8 cellular contexts compared by ENCODE assay signal in the genomic region with DNA sequence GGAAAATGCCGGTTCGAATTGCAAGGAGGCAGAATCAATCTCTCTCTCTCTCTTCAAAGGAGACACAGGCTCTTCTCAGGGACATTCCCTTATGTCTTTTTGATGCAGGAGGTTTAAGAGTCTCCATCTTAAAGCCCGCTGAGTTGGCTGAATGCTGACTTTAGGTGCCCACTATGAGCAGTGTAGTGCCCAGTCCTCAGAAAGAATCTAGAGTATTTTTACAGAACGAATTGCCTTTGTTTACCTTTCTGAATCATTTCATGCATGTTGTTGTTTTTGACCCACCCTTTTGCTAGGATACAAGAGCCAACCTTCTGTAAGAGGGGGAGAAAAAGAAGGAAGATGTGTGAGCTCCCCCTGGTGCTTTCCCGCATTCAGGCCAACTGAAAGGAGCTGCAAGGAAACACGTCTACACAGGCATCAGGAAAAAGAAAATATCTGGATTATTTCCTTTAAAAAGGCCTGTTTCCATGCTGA.
A peak's percentile ranks its signal among the peaks of the same experiment; 100 is the strongest.
DNase-seq lines count a peak whose midpoint lies in the region; ATAC-seq and TF ChIP-seq lines count a peak whose summit lies in the region.

No MANE protein-coding gene starts in this region.

- DNase-seq in Right ventricle myocardium inferior (ENCODE audit: missing footprints) (peak; percentile 50), cardiac septum (ENCODE audit: low spot score) (no peak), NCI-H82 (lab: John Stamatoyannopoulos, UW) (peak; percentile 64), erythroblast (lab: John Stamatoyannopoulos, UW) (peak; percentile 67 to 73), midbrain (lab: John Stamatoyannopoulos, UW) (peak; percentile 81), SKM-1 (lab: John Stamatoyannopoulos, UW; ENCODE audit: unreplicated experiment) (no peak), amniotic stem cell (lab: John Stamatoyannopoulos, UW) (no peak)

- intact Hi-C loops in Right ventricle myocardium inferior (cut with DNase I): loop anchor here (2.0 to 10.0 kb wide), 6 partner anchors 81 to 796 kb away; no protein-coding TSS in a partner anchor
- intact Hi-C loops in cardiac septum (cut with DNase I): loop anchor here (5.0 to 10.0 kb wide), 7 partner anchors 81 to 793 kb away; no protein-coding TSS in a partner anchor

- no peak for TF ChIP-seq POLR2A in erythroblast (IDR thresholded peaks at IDR 0.05; ENCODE audit: low read length)

- ATAC-seq in Right ventricle myocardium inferior: peak; percentile 57
- ATAC-seq in HG02678 (IDR thresholded peaks at IDR 0.05; ENCODE audit: unreplicated experiment): no peak

Comparison
In these comparisons a context has a peak if more than half of its experiments do, and no peak if none do; other contexts are left out.
1. DNase-seq: peak in Right ventricle myocardium inferior (single experiment), NCI-H82 (single experiment), erythroblast (2 of 2) and midbrain (single experiment); none in cardiac septum (single experiment), SKM-1 (single experiment) and amniotic stem cell (single experiment).